13 cellular contexts compared by ENCODE assay signal in the genomic region with DNA sequence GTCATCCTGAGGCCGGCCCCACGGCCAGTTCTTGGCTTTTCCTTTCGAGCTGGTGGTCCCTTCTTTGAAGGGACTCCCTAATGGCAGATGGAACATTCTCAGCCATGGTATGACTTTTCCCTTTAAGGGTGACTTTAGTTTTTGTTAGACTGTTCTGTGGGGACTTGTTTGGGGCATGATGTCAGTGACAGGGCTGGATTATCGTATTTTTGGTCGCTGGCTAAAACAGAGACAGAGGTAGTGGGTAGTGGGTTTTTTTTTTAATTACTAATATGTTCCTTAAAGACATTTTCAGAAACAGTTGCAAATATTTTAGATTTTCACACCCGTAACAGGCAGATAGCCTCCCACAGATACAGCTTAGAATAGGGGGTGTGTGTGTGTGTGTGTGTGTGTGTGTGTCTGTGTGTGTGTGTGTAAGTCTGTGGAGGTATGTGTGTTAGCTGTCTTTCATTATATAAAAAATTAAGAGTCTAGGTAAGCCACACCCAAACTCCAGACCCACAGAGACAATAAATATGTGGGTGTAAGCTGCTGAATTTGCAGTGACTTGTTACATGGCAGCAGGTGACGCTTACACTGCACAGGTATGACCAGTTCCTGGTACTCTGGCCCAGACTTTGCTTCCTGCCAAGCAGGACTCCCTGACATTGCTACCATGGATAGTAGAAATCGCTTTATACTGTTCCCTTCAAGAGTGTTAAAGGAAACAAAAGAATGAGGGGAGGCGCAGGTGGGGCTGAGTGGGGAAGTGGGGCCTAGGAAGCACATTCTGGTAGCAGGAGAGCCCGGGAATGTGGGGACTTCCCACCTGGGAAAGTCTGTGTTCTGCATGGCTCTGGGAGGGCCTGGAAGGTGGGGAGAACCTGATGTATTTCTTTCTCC. TPM values are rescaled to one million over a fixed set of nuclear protein-coding genes. Genes with fewer than 3 reads are reported as not detected.
A peak's percentile ranks its signal among the peaks of the same experiment; 100 is the strongest.
DNase-seq lines count a peak whose midpoint lies in the region; ATAC-seq and TF ChIP-seq lines count a peak whose summit lies in the region.
"Had no signal": no experiment of that assay in that cellular context is flagged by ENCODE, and none has a peak within 500 bp of the region (broad histone marks: within the 10 kb centered on the region; RNA-seq: fewer than 3 reads in every experiment).

No MANE protein-coding gene starts in this region.

- CTCF ChIA-PET in activated CD4-positive, alpha-beta T cell treated with anti-CD3 and anti-CD28 coated beads, Interleukin-2, amount 10 ng/mL, durations not matched to agents 7 days and 5 days (lab: Charles Lee) = interaction anchor here (1.5 to 2.1 kb wide), 2 partner anchors 12 to 128 kb away, joined by 3 to 6 read pairs; no protein-coding TSS in a partner anchor

- no peak for DNase-seq in activated CD4-positive, alpha-beta T cell treated with anti-CD3 and anti-CD28 coated beads, Interleukin-2, amount 10 ng/mL, durations not matched to agents 7 days and 5 days
- DNase-seq in activated CD4-positive, alpha-beta T cell treated with anti-CD3 and anti-CD28 coated beads, Interleukin-2, amount 50 U/mL, for 1 hour = no peak
- DNase-seq in glutamatergic neuron = no peak
- DNase-seq in stimulated activated naive B cell treated with anti-CD40 and anti-IgM and Interleukin-4, amounts not matched to agents 10 μg/mL and 1 μg/mL and 100 μg/mL, for 72 hours = no peak
- DNase-seq in inferior parietal cortex (ENCODE audit: extremely low spot score) = no peak
- DNase-seq in GOT3 (lab: John Stamatoyannopoulos, UW) = no peak
- DNase-seq: DMS 273 treated with DMSO at 0.1 percent for 48 hours, NCI-H1417 treated with DMSO at 0.1 percent for 48 hours, NCI-H446 treated with DMSO at 0.1 percent for 48 hours, OCI-M1, spleen had no signal

- H3K36me3 Mint-ChIP-seq in activated CD4-positive, alpha-beta T cell treated with anti-CD3 and anti-CD28 coated beads, Interleukin-2, amount 10 ng/mL, durations not matched to agents 7 days and 5 days (ENCODE audit: low read depth) = peaks cover 56% of the 10 kb centered on the region
- peaks cover 96% of the 10 kb centered on the region for H3K36me3 Mint-ChIP-seq in activated T-helper 17 cell treated with anti-CD3 and anti-CD28 coated beads, Interleukin-2, amount 50 U/mL, for 72 hours (ENCODE audit: low read depth)
- H3K36me3 Mint-ChIP-seq in glutamatergic neuron (ENCODE audit: unreplicated experiment) = peaks cover 6% of the 10 kb centered on the region
- peaks cover 44 to 58% of the 10 kb centered on the region in 2 donors for H3K36me3 Mint-ChIP-seq in stimulated activated naive B cell treated with anti-CD40 and anti-IgM and Interleukin-4, amounts not matched to agents 10 μg/mL and 1 μg/mL and 100 μg/mL, for 72 hours

- peak; percentile 42 for ATAC-seq in activated T-helper 17 cell treated with anti-CD3 and anti-CD28 coated beads, Interleukin-2, amount 50 U/mL, for 72 hours (replicated peaks)
- no peak for ATAC-seq in stimulated activated naive B cell treated with anti-CD40 and anti-IgM and Interleukin-4, amounts not matched to agents 10 μg/mL and 1 μg/mL and 100 μg/mL, for 72 hours (replicated peaks)
- ATAC-seq in GM18511 (IDR thresholded peaks at IDR 0.05; ENCODE audit: unreplicated experiment) = no peak

- H3K4me3 Mint-ChIP-seq in activated CD4-positive, alpha-beta T cell treated with anti-CD3 and anti-CD28 coated beads, Interleukin-2, amount 10 ng/mL, durations not matched to agents 7 days and 5 days = peak overlapping the region; percentile 22
- peak overlapping the region; percentile 98 for H3K4me3 Mint-ChIP-seq in activated T-helper 17 cell treated with anti-CD3 and anti-CD28 coated beads, Interleukin-2, amount 50 U/mL, for 72 hours
- no peak overlapping the region for H3K4me3 Mint-ChIP-seq in glutamatergic neuron (ENCODE audit: unreplicated experiment)
- peak overlapping the region in 1 of 2 donors; percentile 32 for H3K4me3 Mint-ChIP-seq in stimulated activated naive B cell treated with anti-CD40 and anti-IgM and Interleukin-4, amounts not matched to agents 10 μg/mL and 1 μg/mL and 100 μg/mL, for 72 hours

- H3K4me1 Mint-ChIP-seq in activated CD4-positive, alpha-beta T cell treated with anti-CD3 and anti-CD28 coated beads, Interleukin-2, amount 10 ng/mL, durations not matched to agents 7 days and 5 days = peaks cover 93% of the 10 kb centered on the region
- peaks cover 71% of the 10 kb centered on the region for H3K4me1 Mint-ChIP-seq in activated T-helper 17 cell treated with anti-CD3 and anti-CD28 coated beads, Interleukin-2, amount 50 U/mL, for 72 hours
- peaks cover 22% of the 10 kb centered on the region for H3K4me1 Mint-ChIP-seq in glutamatergic neuron (ENCODE audit: low read depth, unreplicated experiment)
- H3K4me1 Mint-ChIP-seq in stimulated activated naive B cell treated with anti-CD40 and anti-IgM and Interleukin-4, amounts not matched to agents 10 μg/mL and 1 μg/mL and 100 μg/mL, for 72 hours = peaks cover 62 to 89% of the 10 kb centered on the region in 2 donors

- H3K9me3 Mint-ChIP-seq in activated CD4-positive, alpha-beta T cell treated with anti-CD3 and anti-CD28 coated beads, Interleukin-2, amount 10 ng/mL, durations not matched to agents 7 days and 5 days = no peaks in the 10 kb centered on the region
- no peaks in the 10 kb centered on the region for H3K9me3 Mint-ChIP-seq in activated T-helper 17 cell treated with anti-CD3 and anti-CD28 coated beads, Interleukin-2, amount 50 U/mL, for 72 hours
- H3K9me3 Mint-ChIP-seq in glutamatergic neuron (ENCODE audit: unreplicated experiment) = no peaks in the 10 kb centered on the region
- no peaks in the 10 kb centered on the region for H3K9me3 Mint-ChIP-seq in stimulated activated naive B cell treated with anti-CD40 and anti-IgM and Interleukin-4, amounts not matched to agents 10 μg/mL and 1 μg/mL and 100 μg/mL, for 72 hours

- POLR2A ChIA-PET in activated CD4-positive, alpha-beta T cell treated with anti-CD3 and anti-CD28 coated beads, Interleukin-2, amount 10 ng/mL, durations not matched to agents 7 days and 5 days (lab: Charles Lee) = interaction anchor here (0.5 kb wide), 1 partner anchor 93 kb away, joined by 3 read pairs; no protein-coding TSS in a partner anchor

- no peak for TF ChIP-seq CTCF in glutamatergic neuron (IDR thresholded peaks at IDR 0.05; ENCODE audit: partially characterized antibody, unreplicated experiment)

- H3K27ac Mint-ChIP-seq in activated CD4-positive, alpha-beta T cell treated with anti-CD3 and anti-CD28 coated beads, Interleukin-2, amount 10 ng/mL, durations not matched to agents 7 days and 5 days = peak overlapping the region; percentile 82
- peak overlapping the region; percentile 91 for H3K27ac Mint-ChIP-seq in activated T-helper 17 cell treated with anti-CD3 and anti-CD28 coated beads, Interleukin-2, amount 50 U/mL, for 72 hours
- H3K27ac Mint-ChIP-seq in glutamatergic neuron (ENCODE audit: unreplicated experiment) = peak overlapping the region; percentile 53
- H3K27ac Mint-ChIP-seq in stimulated activated naive B cell treated with anti-CD40 and anti-IgM and Interleukin-4, amounts not matched to agents 10 μg/mL and 1 μg/mL and 100 μg/mL, for 72 hours = peak overlapping the region; percentile 95

- H3K27me3 Mint-ChIP-seq in activated CD4-positive, alpha-beta T cell treated with anti-CD3 and anti-CD28 coated beads, Interleukin-2, amount 10 ng/mL, durations not matched to agents 7 days and 5 days = no peaks in the 10 kb centered on the region
- H3K27me3 Mint-ChIP-seq in activated T-helper 17 cell treated with anti-CD3 and anti-CD28 coated beads, Interleukin-2, amount 50 U/mL, for 72 hours = no peaks in the 10 kb centered on the region
- no peaks in the 10 kb centered on the region for H3K27me3 Mint-ChIP-seq in glutamatergic neuron (ENCODE audit: unreplicated experiment)
- H3K27me3 Mint-ChIP-seq in stimulated activated naive B cell treated with anti-CD40 and anti-IgM and Interleukin-4, amounts not matched to agents 10 μg/mL and 1 μg/mL and 100 μg/mL, for 72 hours = no peaks in the 10 kb centered on the region

RNA-seq across cellular contexts. Expression of gene NCK2, which starts 20.9 kb away (rescaled TPM):
- total RNA-seq in activated CD4-positive, alpha-beta T cell treated with anti-CD3 and anti-CD28 coated beads, Interleukin-2, amount 10 ng/mL, durations not matched to agents 7 days and 5 days = 10 to 100 TPM; 73.3 to 84.1 TPM
- 10 to 100 TPM; 75.4 to 85.4 TPM for total RNA-seq in activated T-helper 17 cell treated with anti-CD3 and anti-CD28 coated beads, Interleukin-2, amount 50 U/mL, for 72 hours
- total RNA-seq in glutamatergic neuron (ENCODE audit: unreplicated experiment) = 82.4 TPM
